ENCODE assay signal across 1 cellular context in genomic region chr17:29155235-29155965, GRCh38.
TF ChIP-seq lines count a peak whose summit lies in the region.

No MANE protein-coding gene starts in this region.

TF ChIP-seq in HepG2, 621 proteins besides CTCF, POLR2A, EP300 and RAD21 (continued from another document and continues in another):
- TF ChIP-seq HIC2 (CRISPR knock-in tag; IDR thresholded peaks at IDR 0.05; ENCODE audit: low read depth), result peak; percentile 92
- peak; percentile 60; the same call in 1 of the 2 replicates for TF ChIP-seq DPF2 (CRISPR knock-in tag; IDR thresholded peaks at IDR 0.05; ENCODE audit: borderline replicate concordance, low read depth)
- TF ChIP-seq CENPT (CRISPR knock-in tag; IDR thresholded peaks at IDR 0.05; ENCODE audit: low read depth), result no peak
- no peak for TF ChIP-seq CENPBD1 (CRISPR knock-in tag; IDR thresholded peaks at IDR 0.05; ENCODE audit: borderline replicate concordance, low read depth)
- TF ChIP-seq HNF1B (CRISPR knock-in tag; IDR thresholded peaks at IDR 0.05), result peak; percentile 69; the same call in 1 of the 2 replicates
- TF ChIP-seq KAT7 (CRISPR knock-in tag; IDR thresholded peaks at IDR 0.05; ENCODE audit: borderline replicate concordance), result 0 out of 2 replicates have a peak, but pooled peaks have one; percentile 34
- peak; percentile 57 for TF ChIP-seq ZNF772 (CRISPR knock-in tag; IDR thresholded peaks at IDR 0.05)
- peak; percentile 46; the same call in 1 of the 2 replicates for TF ChIP-seq SOX5 (CRISPR knock-in tag; IDR thresholded peaks at IDR 0.05; ENCODE audit: borderline replicate concordance)
- TF ChIP-seq POGZ (CRISPR knock-in tag; IDR thresholded peaks at IDR 0.05), result peak; percentile 72
- no peak for TF ChIP-seq ZSCAN30 (CRISPR knock-in tag; IDR thresholded peaks at IDR 0.05)
- peak; percentile 52; the same call in 1 of the 2 replicates for TF ChIP-seq HMG20B (CRISPR knock-in tag; conservative IDR thresholded peaks at IDR 0.05)
- no peak for TF ChIP-seq ARNT2 (CRISPR knock-in tag; IDR thresholded peaks at IDR 0.05; ENCODE audit: low read depth)
- peak; percentile 47; the same call in 1 of the 2 replicates for TF ChIP-seq FOXA3 (CRISPR knock-in tag; IDR thresholded peaks at IDR 0.05)
- TF ChIP-seq ZBTB46 (CRISPR knock-in tag; IDR thresholded peaks at IDR 0.05; ENCODE audit: borderline replicate concordance), result 0 out of 2 replicates have a peak, but pooled peaks have one; percentile 37
- peak; percentile 20; the same call in 1 of the 2 replicates for TF ChIP-seq KDM4B (CRISPR knock-in tag; IDR thresholded peaks at IDR 0.05)
- TF ChIP-seq ZNF350 (CRISPR knock-in tag; IDR thresholded peaks at IDR 0.05; ENCODE audit: borderline replicate concordance, low read depth), result peak; percentile 65
- TF ChIP-seq ZBTB34 (CRISPR knock-in tag; IDR thresholded peaks at IDR 0.05), result no peak
- no peak for TF ChIP-seq LCORL (IDR thresholded peaks at IDR 0.05)
- peak; percentile 80 for TF ChIP-seq LCORL (CRISPR knock-in tag; IDR thresholded peaks at IDR 0.05)
- TF ChIP-seq FUBP1 (CRISPR knock-in tag; IDR thresholded peaks at IDR 0.05; ENCODE audit: borderline replicate concordance), result no peak; the same call in 1 of the 2 replicates
- 0 out of 2 replicates have a peak, but pooled peaks have one; percentile 44 for TF ChIP-seq ATF7-NPFF (CRISPR knock-in tag; IDR thresholded peaks at IDR 0.05; ENCODE audit: low read depth)
- TF ChIP-seq ISX (CRISPR knock-in tag; conservative IDR thresholded peaks at IDR 0.05), result no peak
- no peak for TF ChIP-seq GABPA (IDR thresholded peaks at IDR 0.05; ENCODE audit: low read depth, low read length)
- peak; percentile 59 for TF ChIP-seq GABPA (CRISPR knock-in tag; IDR thresholded peaks at IDR 0.05; ENCODE audit: low read depth)
- peak; percentile 87 for TF ChIP-seq GATAD2A (CRISPR knock-in tag; IDR thresholded peaks at IDR 0.05)
- TF ChIP-seq ARNT (IDR thresholded peaks at IDR 0.05), result no peak
- TF ChIP-seq GZF1 (CRISPR knock-in tag; IDR thresholded peaks at IDR 0.05), result 0 out of 2 replicates have a peak, but pooled peaks have one; percentile 49
- peak; percentile 16 for TF ChIP-seq RBM22 (optimal IDR thresholded peaks at IDR 0.05; ENCODE audit: low read length)
- 0 out of 2 replicates have a peak, but pooled peaks have one; percentile 78 for TF ChIP-seq ZNF34 (CRISPR knock-in tag; IDR thresholded peaks at IDR 0.05; ENCODE audit: borderline replicate concordance)
- peak; percentile 55 for TF ChIP-seq ZNF609 (CRISPR knock-in tag; IDR thresholded peaks at IDR 0.05; ENCODE audit: borderline replicate concordance)
- TF ChIP-seq ZNF276 (CRISPR knock-in tag; IDR thresholded peaks at IDR 0.05; ENCODE audit: low read depth), result no peak
- TF ChIP-seq BHLHE40 (IDR thresholded peaks at IDR 0.05; ENCODE audit: low read length), result no peak
- peak; percentile 51; the same call in 1 of the 2 replicates for TF ChIP-seq SPEN (CRISPR knock-in tag; IDR thresholded peaks at IDR 0.05; ENCODE audit: low read depth)
- peak; percentile 93 for TF ChIP-seq ZNF18 (CRISPR knock-in tag; IDR thresholded peaks at IDR 0.05; ENCODE audit: insufficient replicate concordance)
- TF ChIP-seq SIN3A (IDR thresholded peaks at IDR 0.05; ENCODE audit: borderline replicate concordance, low read depth, low read length), result peak; percentile 54; the same call in 1 of the 2 replicates
